In genomic region chr4:6763330-6763851, GRCh38 we compare ENCODE assay signal across 12 cellular contexts. TPM values are rescaled to one million over a fixed set of nuclear protein-coding genes. Genes with fewer than 3 reads are reported as not detected.
DNase-seq lines count a peak whose midpoint lies in the region; ATAC-seq, FAIRE-seq and TF ChIP-seq lines count a peak whose summit lies in the region.
"Had no signal": no experiment of that assay in that cellular context is flagged by ENCODE, and none has a peak within 500 bp of the region (broad histone marks: within the 10 kb centered on the region; RNA-seq: fewer than 3 reads in every experiment).

No MANE protein-coding gene starts in this region.

- H3K79me2 ChIP-seq in neural progenitor cell (ENCODE audit: low read depth): no peaks in the 10 kb centered on the region

- peak; percentile 3 for DNase-seq in NCI-H526 treated with DMSO at 0.1 percent for 48 hours (lab: John Stamatoyannopoulos, UW)
- DNase-seq in colonic mucosa: peak; percentile 37
- no peak for DNase-seq in neural progenitor cell (ENCODE audit: low spot score)
- DNase-seq in activated CD8-positive, alpha-beta memory T cell treated with anti-CD3 and anti-CD28 coated beads, Interleukin-2, amount 50 U/mL, for 48 hours: no peak
- no peak for DNase-seq in AG08395 (ENCODE audit: low spot score)
- no peak for DNase-seq in CD14-positive monocyte (ENCODE audit: low spot score)
- DNase-seq: CD4-positive, alpha-beta memory T cell; NCI-H2029 had no signal

- H2AFZ ChIP-seq in neural progenitor cell (replicated peaks): no peak overlapping the region

- H3K4me1 ChIP-seq in colonic mucosa (peaks cover 3% of the 10 kb centered on the region), neural progenitor cell (peaks cover 19% of the 10 kb centered on the region)

- H3K27ac ChIP-seq in colonic mucosa (no peak overlapping the region), neural progenitor cell (no peak overlapping the region)

- H3K27me3 ChIP-seq in colonic mucosa: no peaks in the 10 kb centered on the region
- no peaks in the 10 kb centered on the region for H3K27me3 ChIP-seq in neural progenitor cell

- H3K9me3 ChIP-seq in colonic mucosa: no peaks in the 10 kb centered on the region
- H3K9me3 ChIP-seq in neural progenitor cell (ENCODE audit: low read depth): no peaks in the 10 kb centered on the region

- H3K4me1 Mint-ChIP-seq in neural progenitor cell: peaks cover 26% of the 10 kb centered on the region
- peaks cover 7% of the 10 kb centered on the region for H3K4me1 Mint-ChIP-seq in CD14-positive monocyte
- H3K4me1 Mint-ChIP-seq: stimulated activated memory B cell treated with anti-CD40 and anti-IgM and Interleukin-4, amounts not matched to agents 10 μg/mL and 1 μg/mL and 100 μg/mL, for 72 hours had no signal

- no peak overlapping the region for H3K4me3 Mint-ChIP-seq in neural progenitor cell
- H3K4me3 Mint-ChIP-seq in CD14-positive monocyte: no peak overlapping the region
- H3K4me3 Mint-ChIP-seq: CD4-positive, alpha-beta memory T cell; stimulated activated memory B cell treated with anti-CD40 and anti-IgM and Interleukin-4, amounts not matched to agents 10 μg/mL and 1 μg/mL and 100 μg/mL, for 72 hours had no signal

- TF ChIP-seq CTCF in colonic mucosa (IDR thresholded peaks at IDR 0.05): no peak
- no peak for TF ChIP-seq CTCF in neural progenitor cell (IDR thresholded peaks at IDR 0.05)
- TF ChIP-seq CTCF in CD14-positive monocyte (IDR thresholded peaks at IDR 0.05): no peak

- H3K4me3 ChIP-seq in colonic mucosa (no peak overlapping the region), neural progenitor cell (no peak overlapping the region)

- no peak overlapping the region for H3K9ac ChIP-seq in colonic mucosa (ENCODE audit: low read depth in 2 of 2, low read length in 2 of 2)
- H3K9ac ChIP-seq in neural progenitor cell: no peak overlapping the region

- no peak overlapping the region for H3K4me2 ChIP-seq in neural progenitor cell

- H4K20me1 ChIP-seq in neural progenitor cell (ENCODE audit: low read depth): no peaks in the 10 kb centered on the region

- peak; percentile 62 for FAIRE-seq in G401.6 (lab: Jason Lieb, UNC)
- FAIRE-seq: H54 had no signal

- peak overlapping the region; percentile 82 for H3K27ac Mint-ChIP-seq in neural progenitor cell
- no peak overlapping the region for H3K27ac Mint-ChIP-seq in CD14-positive monocyte
- H3K27ac Mint-ChIP-seq: stimulated activated memory B cell treated with anti-CD40 and anti-IgM and Interleukin-4, amounts not matched to agents 10 μg/mL and 1 μg/mL and 100 μg/mL, for 72 hours had no signal

- H3K27me3 Mint-ChIP-seq in neural progenitor cell (ENCODE audit: insufficient read depth, low read depth) (peaks cover 13% of the 10 kb centered on the region), CD14-positive monocyte (ENCODE audit: low read depth in 3 of 3) (peaks cover 5 to 31% (median 10%) of the 10 kb centered on the region in 3 donors)
- H3K27me3 Mint-ChIP-seq: CD4-positive, alpha-beta memory T cell had no signal

- no peak for ATAC-seq in HG02678 (IDR thresholded peaks at IDR 0.05; ENCODE audit: unreplicated experiment)
- ATAC-seq: stimulated activated memory B cell treated with anti-CD40 and anti-IgM and Interleukin-4, amounts not matched to agents 10 μg/mL and 1 μg/mL and 100 μg/mL, for 72 hours had no signal

- H3K9me3 Mint-ChIP-seq in neural progenitor cell (no peaks in the 10 kb centered on the region), CD14-positive monocyte (no peaks in the 10 kb centered on the region)
- H3K9me3 Mint-ChIP-seq: CD4-positive, alpha-beta memory T cell; stimulated activated memory B cell treated with anti-CD40 and anti-IgM and Interleukin-4, amounts not matched to agents 10 μg/mL and 1 μg/mL and 100 μg/mL, for 72 hours had no signal

- H3F3A ChIP-seq in neural progenitor cell (ENCODE audit: low read depth): no peaks in the 10 kb centered on the region

- H3K36me3 ChIP-seq in colonic mucosa: no peaks in the 10 kb centered on the region
- H3K36me3 ChIP-seq in neural progenitor cell: no peaks in the 10 kb centered on the region

- H3K36me3 Mint-ChIP-seq in neural progenitor cell (no peaks in the 10 kb centered on the region), CD14-positive monocyte (no peaks in the 10 kb centered on the region)
- H3K36me3 Mint-ChIP-seq: CD4-positive, alpha-beta memory T cell; stimulated activated memory B cell treated with anti-CD40 and anti-IgM and Interleukin-4, amounts not matched to agents 10 μg/mL and 1 μg/mL and 100 μg/mL, for 72 hours had no signal

- intact Hi-C loops in colonic mucosa (cut with DNase I) (no loop called here), CD14-positive monocyte (cut with micrococcal nuclease) (no loop called here)

RNA-seq across cellular contexts. Expression of gene KIAA0232, which starts 19.1 kb away (rescaled TPM):
- total RNA-seq in colonic mucosa (10 to 100 TPM; 20.8 to 32.8 TPM), neural progenitor cell (ENCODE audit: low replicate concordance) (42.9 and 52.2 TPM in 2 replicates)
- 10 to 100 TPM; 20.6 to 27.3 TPM for polyA plus RNA-seq in CD14-positive monocyte

RNA-seq across cellular contexts. Expression of gene BLOC1S4, which starts 47.4 kb away (rescaled TPM):
- total RNA-seq in colonic mucosa: 10 to 100 TPM; 14.4 to 16.4 TPM
- 10.5 and 24.6 TPM in 2 replicates for total RNA-seq in neural progenitor cell (ENCODE audit: low replicate concordance)
- polyA plus RNA-seq in CD14-positive monocyte: 10 to 100 TPM; 20.1 to 30.9 TPM

RNA-seq across cellular contexts. Expression of gene MRFAP1L1, which starts 53.7 kb away (rescaled TPM):
- total RNA-seq in colonic mucosa: 10 to 100 TPM; 33.6 to 37.4 TPM
- 90.6 and 141 TPM in 2 replicates for total RNA-seq in neural progenitor cell (ENCODE audit: low replicate concordance)
- polyA plus RNA-seq in CD14-positive monocyte: 10 to 100 TPM; 13.8 to 19.1 TPM

Comparison
In these comparisons a context has a peak if more than half of its experiments do, and no peak if none do; other contexts are left out.
1. DNase-seq: peak in NCI-H526 treated with DMSO at 0.1 percent for 48 hours (single experiment) and colonic mucosa (single experiment); none in neural progenitor cell (single experiment), activated CD8-positive, alpha-beta memory T cell treated with anti-CD3 and anti-CD28 coated beads, Interleukin-2, amount 50 U/mL, for 48 hours (single experiment), AG08395 (single experiment) and CD14-positive monocyte (single experiment).